1 cellular context compared by ENCODE assay signal in genomic region chr4:188270273-188271069, GRCh38.
TF ChIP-seq lines count a peak whose summit lies in the region.

No MANE protein-coding gene starts in this region.

TF ChIP-seq in H1, 55 proteins besides CTCF, POLR2A, EP300 and RAD21:
- no peak for TF ChIP-seq RFX5 (IDR thresholded peaks at IDR 0.05; ENCODE audit: borderline replicate concordance, low read depth, low read length)
- TF ChIP-seq CBX5 (IDR thresholded peaks at IDR 0.05; ENCODE audit: low read depth, low read length) = no peak
- no peak for TF ChIP-seq CREB1 (IDR thresholded peaks at IDR 0.05)
- no peak for TF ChIP-seq HDAC6 (IDR thresholded peaks at IDR 0.05; ENCODE audit: low read depth, low read length)
- no peak for TF ChIP-seq CBX8 (IDR thresholded peaks at IDR 0.05; ENCODE audit: borderline replicate concordance, low read depth, low read length)
- TF ChIP-seq TEAD4 (IDR thresholded peaks at IDR 0.05; ENCODE audit: low read depth, low read length) = no peak
- no peak for TF ChIP-seq POU5F1 (IDR thresholded peaks at IDR 0.05; ENCODE audit: low read depth, low read length)
- no peak for TF ChIP-seq CTBP2 (IDR thresholded peaks at IDR 0.05; ENCODE audit: borderline replicate concordance, insufficient read depth, insufficient read length, low read length)
- TF ChIP-seq GABPA (IDR thresholded peaks at IDR 0.05; ENCODE audit: borderline replicate concordance, insufficient read depth, low read length) = no peak
TF ChIP-seq in H1: peak in this region for 0.
